In genomic region chr2:130727286-130727924, GRCh38 we compare ENCODE assay signal across 8 cellular contexts. TPM values are rescaled to one million over a fixed set of nuclear protein-coding genes. Genes with fewer than 3 reads are reported as not detected.
DNase-seq lines count a peak whose midpoint lies in the region; ATAC-seq, FAIRE-seq and TF ChIP-seq lines count a peak whose summit lies in the region.

No MANE protein-coding gene starts in this region.

- peaks cover 16% of the 10 kb centered on the region for H3K4me1 Mint-ChIP-seq in CD14-positive monocyte

- peak overlapping the region; percentile 76 to 87 for H3K4me3 Mint-ChIP-seq in CD14-positive monocyte

- H3K9me3 ChIP-seq in RWPE2 (ENCODE audit: severe bottlenecking) (no peaks in the 10 kb centered on the region), pancreas (no peaks in the 10 kb centered on the region), thoracic aorta (no peaks in the 10 kb centered on the region)

- no peaks in the 10 kb centered on the region for H3K27me3 ChIP-seq in RWPE2 (ENCODE audit: insufficient read depth, poor library complexity, severe bottlenecking)
- no peaks in the 10 kb centered on the region for H3K27me3 ChIP-seq in pancreas
- H3K27me3 ChIP-seq in thoracic aorta (replicated peaks; ENCODE audit: insufficient read depth) = no peaks in the 10 kb centered on the region

- H3K27ac ChIP-seq in RWPE2 (ENCODE audit: poor library complexity, severe bottlenecking) (no peak overlapping the region), pancreas (peak overlapping the region; percentile 69 to 85 (median 78)), thoracic aorta (peak overlapping the region; percentile 74 to 83)

- H3K36me3 Mint-ChIP-seq in CD14-positive monocyte = no peaks in the 10 kb centered on the region

- FAIRE-seq in pancreas (lab: Jason Lieb, UNC) = no peak

- WGBS in pancreas, 2 donors = 0 to 1% methylated on average over 39 to 48 of the region's 48 CpGs

- peaks cover 10% of the 10 kb centered on the region for H3K4me1 ChIP-seq in RWPE2 (ENCODE audit: insufficient read depth, poor library complexity, severe bottlenecking)
- H3K4me1 ChIP-seq in pancreas = peaks cover 0 to 8% (median 8%) of the 10 kb centered on the region in 3 donors
- H3K4me1 ChIP-seq in thoracic aorta (ENCODE audit: control insufficient read depth in 1 of 2, low read depth in 2 of 2) = peaks cover 7 to 20% of the 10 kb centered on the region in 2 donors

- peaks cover 18 to 25% (median 23%) of the 10 kb centered on the region in 3 donors for H3K27me3 Mint-ChIP-seq in CD14-positive monocyte (ENCODE audit: low read depth in 3 of 3)

- TF ChIP-seq CTCF in CD14-positive monocyte (IDR thresholded peaks at IDR 0.05) (no peak), RWPE2 (IDR thresholded peaks at IDR 0.05; ENCODE audit: poor library complexity, severe bottlenecking) (no peak), pancreas (IDR thresholded peaks at IDR 0.05) (no peak), thoracic aorta (IDR thresholded peaks at IDR 0.05) (no peak)

- intact Hi-C loops in CD14-positive monocyte (cut with micrococcal nuclease) (no loop called here), head of caudate nucleus (cut with DNase I) (no loop called here), pancreas (cut with DNase I) (no loop called here)

- H3K27ac Mint-ChIP-seq in CD14-positive monocyte = peak overlapping the region in 1 of 7 donors; percentile 31

- H3K9me3 Mint-ChIP-seq in CD14-positive monocyte = peaks cover 0 to 8% (median 3%) of the 10 kb centered on the region in 7 donors

- peak; percentile 43 for DNase-seq in CD14-positive monocyte (ENCODE audit: low spot score)
- DNase-seq in RWPE2 (ENCODE audit: low spot score) = no peak
- DNase-seq in activated naive CD4-positive, alpha-beta T cell treated with Interleukin-2 at 50 U/mL for 16 hours = peak; percentile 89
- peak; percentile 66 to 94 (median 84) for DNase-seq in head of caudate nucleus
- DNase-seq in pancreas = peak; percentile 79 to 94 (median 88)
- peak; percentile 46 for DNase-seq in thoracic aorta (ENCODE audit: low spot score)

- peak overlapping the region; percentile 39 for H3K4me3 ChIP-seq in RWPE2 (ENCODE audit: severe bottlenecking)
- peak overlapping the region; percentile 27 to 69 (median 41) for H3K4me3 ChIP-seq in pancreas
- H3K4me3 ChIP-seq in thoracic aorta = peak overlapping the region; percentile 80

- no peaks in the 10 kb centered on the region for H3K36me3 ChIP-seq in RWPE2 (ENCODE audit: low read depth)
- no peaks in the 10 kb centered on the region for H3K36me3 ChIP-seq in pancreas
- H3K36me3 ChIP-seq in thoracic aorta = no peaks in the 10 kb centered on the region

- ATAC-seq in GM19452 (IDR thresholded peaks at IDR 0.05; ENCODE audit: unreplicated experiment) = peak; percentile 94
- peak; percentile 94 for ATAC-seq in HG03565 (IDR thresholded peaks at IDR 0.05; ENCODE audit: unreplicated experiment)
- peak; percentile 87 for ATAC-seq in RWPE2 (ENCODE audit: low read depth)
- peak; percentile 92 to 96 (median 93) for ATAC-seq in pancreas
- peak; percentile 92 for ATAC-seq in thoracic aorta (ENCODE audit: insufficient number of reproducible peaks, low FRiP score, low read depth)

RNA-seq across cellular contexts. Expression of gene GPR148, which starts 1.5 kb away (rescaled TPM):
- polyA plus RNA-seq in CD14-positive monocyte (not detected), pancreas (1 to 10 TPM in 1 of 2 donors, under 1 TPM in 1; 0.61 to 1.2 TPM)
- total RNA-seq in pancreas (under 1 TPM; 0.14 to 0.52 (median 0.22) TPM), thoracic aorta (not detected)

RNA-seq across cellular contexts. Expression of gene AMER3, which starts 27.9 kb away (rescaled TPM):
- polyA plus RNA-seq in CD14-positive monocyte (not detected), pancreas (1 to 10 TPM in 1 of 2 donors, under 1 TPM in 1; 0.99 to 2.1 TPM)
- total RNA-seq in pancreas (1 to 10 TPM in 1 of 6 donors, under 1 TPM in 5; 0.25 to 1.6 (median 0.51) TPM), thoracic aorta (not detected)
